29 cellular contexts compared by ENCODE assay signal in the genomic region with DNA sequence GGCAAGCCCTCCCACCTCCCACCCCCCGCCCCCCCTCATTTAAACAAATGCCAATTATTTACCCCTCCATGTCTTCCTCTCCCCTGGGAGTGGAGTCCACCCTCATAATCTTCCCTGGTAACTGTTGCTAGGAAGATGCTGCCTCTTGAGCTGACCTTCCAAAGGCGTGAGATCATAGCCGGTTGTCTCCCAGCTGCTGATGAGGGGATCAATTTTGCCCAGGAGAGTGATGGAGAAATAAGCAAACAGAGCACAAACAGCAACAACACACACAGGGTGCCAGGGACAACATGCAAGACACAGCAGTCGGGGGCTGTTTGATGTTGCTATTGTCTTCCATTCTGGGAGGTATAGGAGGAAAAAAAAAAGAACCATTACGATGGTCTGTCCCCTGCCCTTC.
"Had no signal": no experiment of that assay in that cellular context is flagged by ENCODE, and none has a peak within 500 bp of the region (broad histone marks: within the 10 kb centered on the region; RNA-seq: fewer than 3 reads in every experiment).

No MANE protein-coding gene starts in this region.

- H3K4me3 Mint-ChIP-seq: activated B cell treated with CpG ODN at 0.5 μM for 24 hours; activated CD4-positive, alpha-beta T cell treated with anti-CD3 and anti-CD28 coated beads for 36 hours; activated naive CD8-positive, alpha-beta T cell; activated T-cell treated with anti-CD3 and anti-CD28 coated beads, Interleukin-2, amount 50 U/mL, for 4 hours; central memory CD8-positive, alpha-beta T cell; mesothelial cell of epicardium; naive thymus-derived CD8-positive, alpha-beta T cell; stimulated activated memory B cell treated with anti-CD40 and anti-IgM and Interleukin-4, amounts not matched to agents 10 μg/mL and 1 μg/mL and 100 μg/mL, for 72 hours had no signal

- H3K27ac Mint-ChIP-seq: activated B cell treated with CpG ODN at 0.5 μM for 24 hours; activated CD4-positive, alpha-beta T cell treated with anti-CD3 and anti-CD28 coated beads for 36 hours; activated naive CD8-positive, alpha-beta T cell; activated T-helper 2 cell treated with anti-CD3 and anti-CD28 coated beads, Interferon-gamma antibody, Interleukin-2, Interleukin-4, amounts not matched to agents 10 μg/mL and 5 μg/mL and 100 μg/mL, durations not matched to agents 14 hours and 24 hours and 36 hours; mesothelial cell of epicardium; stimulated activated memory B cell treated with anti-CD40 and anti-IgM and Interleukin-4, amounts not matched to agents 10 μg/mL and 1 μg/mL and 100 μg/mL, for 72 hours had no signal

- H3K4me1 Mint-ChIP-seq: activated B cell treated with CpG ODN at 0.5 μM for 24 hours; mesothelial cell of epicardium; stimulated activated memory B cell treated with anti-CD40 and anti-IgM and Interleukin-4, amounts not matched to agents 10 μg/mL and 1 μg/mL and 100 μg/mL, for 72 hours had no signal

- H3K36me3 ChIP-seq: adrenal gland, ascending aorta, breast epithelium, esophagus muscularis mucosa, left ventricle myocardium inferior, right lobe of liver, stomach, suprapubic skin, tibial nerve had no signal

- H3K27me3 ChIP-seq: adrenal gland, ascending aorta, breast epithelium, esophagus muscularis mucosa, right lobe of liver, tibial nerve had no signal

- DNase-seq: activated B cell treated with CpG ODN at 0.5 μM for 24 hours; activated CD4-positive, alpha-beta T cell treated with anti-CD3 and anti-CD28 coated beads for 36 hours; activated CD4-positive, alpha-beta T cell treated with anti-CD3 and anti-CD28 coated beads, Interleukin-2, amount 50 U/mL, for 4 hours; activated CD8-positive, alpha-beta memory T cell treated with anti-CD3 and anti-CD28 coated beads for 24 hours; activated CD8-positive, alpha-beta memory T cell treated with anti-CD3 and anti-CD28 coated beads, Interleukin-2, amount 50 U/mL, for 4 hours; activated naive CD4-positive, alpha-beta T cell; activated T-cell treated with anti-CD3 and anti-CD28 coated beads, Interleukin-2, amount 50 U/mL, for 4 hours; adrenal gland; effector memory CD4-positive, alpha-beta T cell; hippocampal formation; kidney glomerular epithelial cell; left ventricle myocardium inferior; naive thymus-derived CD8-positive, alpha-beta T cell; nucleus accumbens; right lobe of liver; stimulated activated CD4-positive, alpha-beta T cell treated with anti-CD3 and anti-CD28 coated beads, Interleukin-1b, Interleukin-23, amount 100 ng/mL, for 48 hours; stomach had no signal

- H3K4me3 ChIP-seq: adrenal gland, ascending aorta, breast epithelium, esophagus muscularis mucosa, left ventricle myocardium inferior, right lobe of liver, skin epidermis, stomach, suprapubic skin, tibial nerve had no signal

- H3K9me3 ChIP-seq: adrenal gland, ascending aorta, breast epithelium, esophagus muscularis mucosa, left ventricle myocardium inferior, right lobe of liver, stomach, suprapubic skin, tibial nerve had no signal

- H3K36me3 Mint-ChIP-seq: activated naive CD8-positive, alpha-beta T cell; mesothelial cell of epicardium; stimulated activated memory B cell treated with anti-CD40 and anti-IgM and Interleukin-4, amounts not matched to agents 10 μg/mL and 1 μg/mL and 100 μg/mL, for 72 hours had no signal

- H3K27ac ChIP-seq: adrenal gland, ascending aorta, breast epithelium, esophagus muscularis mucosa, left ventricle myocardium inferior, parathyroid adenoma, right lobe of liver, skin epidermis, stomach, suprapubic skin, tibial nerve had no signal

- H3K9me3 Mint-ChIP-seq: activated B cell treated with CpG ODN at 0.5 μM for 24 hours; activated T-cell treated with anti-CD3 and anti-CD28 coated beads, Interleukin-2, amount 50 U/mL, for 4 hours; activated T-helper 2 cell treated with anti-CD3 and anti-CD28 coated beads, Interferon-gamma antibody, Interleukin-2, Interleukin-4, amounts not matched to agents 10 μg/mL and 5 μg/mL and 100 μg/mL, durations not matched to agents 14 hours and 24 hours and 36 hours; central memory CD8-positive, alpha-beta T cell; naive thymus-derived CD8-positive, alpha-beta T cell had no signal

- H3K4me1 ChIP-seq: adrenal gland, ascending aorta, breast epithelium, esophagus muscularis mucosa, left ventricle myocardium inferior, parathyroid adenoma, right lobe of liver, stomach, suprapubic skin, tibial nerve had no signal

- ATAC-seq: activated CD4-positive, alpha-beta T cell treated with anti-CD3 and anti-CD28 coated beads for 36 hours; activated T-cell treated with anti-CD3 and anti-CD28 coated beads, Interleukin-2, amount 50 U/mL, for 4 hours; naive thymus-derived CD8-positive, alpha-beta T cell; right lobe of liver; stimulated activated memory B cell treated with anti-CD40 and anti-IgM and Interleukin-4, amounts not matched to agents 10 μg/mL and 1 μg/mL and 100 μg/mL, for 72 hours had no signal
